In the genomic region with DNA sequence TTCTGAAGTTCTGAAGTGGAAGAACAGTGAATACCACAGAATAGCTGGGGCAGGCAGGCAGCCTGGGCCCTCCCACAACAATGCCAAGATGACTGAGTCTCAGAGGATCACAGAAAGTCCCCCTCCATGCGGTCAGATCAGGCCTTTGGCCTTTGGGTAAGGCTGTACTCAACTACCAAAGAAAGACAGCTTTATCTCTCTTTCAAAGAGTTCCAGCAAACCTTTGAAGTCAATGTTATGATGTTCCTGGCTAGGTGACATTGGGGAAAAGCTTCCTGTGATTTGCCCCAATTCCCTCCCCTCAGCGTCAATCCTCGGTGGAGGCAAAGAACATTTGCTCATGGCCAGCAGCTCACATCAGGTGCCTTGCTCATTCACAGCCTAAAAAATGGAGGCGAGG, we compare ENCODE assay signal across 1 cellular context.
TF ChIP-seq lines count a peak whose summit lies in the region.

No MANE protein-coding gene starts in this region.

TF ChIP-seq in HepG2, 621 proteins besides CTCF, POLR2A, EP300 and RAD21 (continued from another document and continues in another):
- TF ChIP-seq, protein P1, sequence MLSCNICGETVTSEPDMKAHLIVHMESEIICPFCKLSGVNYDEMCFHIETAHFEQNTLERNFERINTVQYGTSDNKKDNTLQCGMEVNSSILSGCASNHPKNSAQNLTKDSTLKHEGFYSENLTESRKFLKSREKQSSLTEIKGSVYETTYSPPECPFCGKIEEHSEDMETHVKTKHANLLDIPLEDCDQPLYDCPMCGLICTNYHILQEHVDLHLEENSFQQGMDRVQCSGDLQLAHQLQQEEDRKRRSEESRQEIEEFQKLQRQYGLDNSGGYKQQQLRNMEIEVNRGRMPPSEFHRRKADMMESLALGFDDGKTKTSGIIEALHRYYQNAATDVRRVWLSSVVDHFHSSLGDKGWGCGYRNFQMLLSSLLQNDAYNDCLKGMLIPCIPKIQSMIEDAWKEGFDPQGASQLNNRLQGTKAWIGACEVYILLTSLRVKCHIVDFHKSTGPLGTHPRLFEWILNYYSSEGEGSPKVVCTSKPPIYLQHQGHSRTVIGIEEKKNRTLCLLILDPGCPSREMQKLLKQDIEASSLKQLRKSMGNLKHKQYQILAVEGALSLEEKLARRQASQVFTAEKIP (CRISPR knock-in tag; IDR thresholded peaks at IDR 0.05; ENCODE audit: borderline replicate concordance): no peak
- TF ChIP-seq, protein P2, sequence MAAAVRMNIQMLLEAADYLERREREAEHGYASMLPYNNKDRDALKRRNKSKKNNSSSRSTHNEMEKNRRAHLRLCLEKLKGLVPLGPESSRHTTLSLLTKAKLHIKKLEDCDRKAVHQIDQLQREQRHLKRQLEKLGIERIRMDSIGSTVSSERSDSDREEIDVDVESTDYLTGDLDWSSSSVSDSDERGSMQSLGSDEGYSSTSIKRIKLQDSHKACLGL (CRISPR knock-in tag; IDR thresholded peaks at IDR 0.05): no peak
- TF ChIP-seq TCF7 (IDR thresholded peaks at IDR 0.05; ENCODE audit: low read depth): peak; percentile 90
- peak; percentile 57 for TF ChIP-seq DPF2 (CRISPR knock-in tag; IDR thresholded peaks at IDR 0.05; ENCODE audit: borderline replicate concordance, low read depth)
- TF ChIP-seq ZNF605 (CRISPR knock-in tag; IDR thresholded peaks at IDR 0.05): no peak
- TF ChIP-seq CBX2 (IDR thresholded peaks at IDR 0.05; ENCODE audit: low read depth, low read length): no peak
- TF ChIP-seq CBX2 (CRISPR knock-in tag; IDR thresholded peaks at IDR 0.05; ENCODE audit: low read depth): no peak
- TF ChIP-seq, protein P3, sequence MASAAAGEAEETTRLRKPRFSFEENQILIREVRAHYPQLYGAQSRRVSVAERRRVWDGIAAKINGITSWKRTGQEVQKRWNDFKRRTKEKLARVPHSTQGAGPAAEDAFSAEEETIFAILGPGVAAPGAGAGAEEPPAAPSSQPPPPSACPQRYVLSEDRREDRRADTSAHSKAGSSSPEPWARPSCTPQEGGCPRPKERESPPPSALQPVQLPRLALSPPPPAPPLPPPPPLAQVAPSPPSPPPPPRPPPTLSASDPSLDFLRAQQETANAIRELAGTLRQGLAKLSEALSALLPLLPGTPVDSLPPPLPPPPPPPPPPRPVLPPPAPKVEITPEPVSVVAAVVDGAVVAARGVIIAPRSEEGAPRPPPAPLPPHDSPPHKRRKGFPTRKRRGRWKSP (CRISPR knock-in tag; IDR thresholded peaks at IDR 0.05): no peak
- TF ChIP-seq KDM6A (CRISPR knock-in tag; IDR thresholded peaks at IDR 0.05; ENCODE audit: low read depth): no peak
- peak; percentile 79; the same call in 1 of the 2 replicates for TF ChIP-seq RXRB (CRISPR knock-in tag; IDR thresholded peaks at IDR 0.05; ENCODE audit: borderline replicate concordance)
- TF ChIP-seq PAF1 (CRISPR knock-in tag; IDR thresholded peaks at IDR 0.05): no peak
- TF ChIP-seq RNF2 (conservative IDR thresholded peaks at IDR 0.05; ENCODE audit: low read depth): no peak
- TF ChIP-seq, protein P4, sequence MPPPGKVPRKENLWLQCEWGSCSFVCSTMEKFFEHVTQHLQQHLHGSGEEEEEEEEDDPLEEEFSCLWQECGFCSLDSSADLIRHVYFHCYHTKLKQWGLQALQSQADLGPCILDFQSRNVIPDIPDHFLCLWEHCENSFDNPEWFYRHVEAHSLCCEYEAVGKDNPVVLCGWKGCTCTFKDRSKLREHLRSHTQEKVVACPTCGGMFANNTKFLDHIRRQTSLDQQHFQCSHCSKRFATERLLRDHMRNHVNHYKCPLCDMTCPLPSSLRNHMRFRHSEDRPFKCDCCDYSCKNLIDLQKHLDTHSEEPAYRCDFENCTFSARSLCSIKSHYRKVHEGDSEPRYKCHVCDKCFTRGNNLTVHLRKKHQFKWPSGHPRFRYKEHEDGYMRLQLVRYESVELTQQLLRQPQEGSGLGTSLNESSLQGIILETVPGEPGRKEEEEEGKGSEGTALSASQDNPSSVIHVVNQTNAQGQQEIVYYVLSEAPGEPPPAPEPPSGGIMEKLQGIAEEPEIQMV (CRISPR knock-in tag; IDR thresholded peaks at IDR 0.05; ENCODE audit: low read depth): no peak
- TF ChIP-seq NCOR1 (IDR thresholded peaks at IDR 0.05; ENCODE audit: borderline replicate concordance, low read length): peak; percentile 21; the same call in 1 of the 2 replicates
- peak; percentile 40; the same call in 1 of the 2 replicates for TF ChIP-seq ELF1 (CRISPR knock-in tag; IDR thresholded peaks at IDR 0.05)
- TF ChIP-seq, protein P5, sequence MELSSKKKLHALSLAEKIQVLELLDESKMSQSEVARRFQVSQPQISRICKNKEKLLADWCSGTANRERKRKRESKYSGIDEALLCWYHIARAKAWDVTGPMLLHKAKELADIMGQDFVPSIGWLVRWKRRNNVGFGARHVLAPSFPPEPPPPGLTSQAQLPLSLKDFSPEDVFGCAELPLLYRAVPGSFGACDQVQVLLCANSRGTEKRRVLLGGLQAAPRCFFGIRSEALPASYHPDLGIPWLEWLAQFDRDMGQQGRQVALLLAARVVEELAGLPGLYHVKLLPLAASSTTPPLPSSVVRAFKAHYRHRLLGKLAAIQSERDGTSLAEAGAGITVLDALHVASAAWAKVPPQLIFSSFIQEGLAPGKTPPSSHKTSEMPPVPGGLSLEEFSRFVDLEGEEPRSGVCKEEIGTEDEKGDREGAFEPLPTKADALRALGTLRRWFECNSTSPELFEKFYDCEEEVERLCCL (CRISPR knock-in tag; IDR thresholded peaks at IDR 0.05; ENCODE audit: borderline replicate concordance): no peak
- TF ChIP-seq MYNN (CRISPR knock-in tag; IDR thresholded peaks at IDR 0.05; ENCODE audit: low read depth): 0 out of 2 replicates have a peak, but pooled peaks have one; percentile 49
- peak; percentile 21 for TF ChIP-seq MED8 (CRISPR knock-in tag; IDR thresholded peaks at IDR 0.05; ENCODE audit: insufficient replicate concordance)
- no peak for TF ChIP-seq SOX6 (IDR thresholded peaks at IDR 0.05)
- TF ChIP-seq SOX6 (CRISPR knock-in tag; IDR thresholded peaks at IDR 0.05): peak; percentile 83
- TF ChIP-seq REL (CRISPR knock-in tag; conservative IDR thresholded peaks at IDR 0.05): no peak
- TF ChIP-seq ZNF484 (CRISPR knock-in tag; IDR thresholded peaks at IDR 0.05; ENCODE audit: borderline replicate concordance, low read depth): no peak
- TF ChIP-seq ZNF883 (CRISPR knock-in tag; IDR thresholded peaks at IDR 0.05; ENCODE audit: not compliant biosample characterization): no peak
- TF ChIP-seq, protein P6, sequence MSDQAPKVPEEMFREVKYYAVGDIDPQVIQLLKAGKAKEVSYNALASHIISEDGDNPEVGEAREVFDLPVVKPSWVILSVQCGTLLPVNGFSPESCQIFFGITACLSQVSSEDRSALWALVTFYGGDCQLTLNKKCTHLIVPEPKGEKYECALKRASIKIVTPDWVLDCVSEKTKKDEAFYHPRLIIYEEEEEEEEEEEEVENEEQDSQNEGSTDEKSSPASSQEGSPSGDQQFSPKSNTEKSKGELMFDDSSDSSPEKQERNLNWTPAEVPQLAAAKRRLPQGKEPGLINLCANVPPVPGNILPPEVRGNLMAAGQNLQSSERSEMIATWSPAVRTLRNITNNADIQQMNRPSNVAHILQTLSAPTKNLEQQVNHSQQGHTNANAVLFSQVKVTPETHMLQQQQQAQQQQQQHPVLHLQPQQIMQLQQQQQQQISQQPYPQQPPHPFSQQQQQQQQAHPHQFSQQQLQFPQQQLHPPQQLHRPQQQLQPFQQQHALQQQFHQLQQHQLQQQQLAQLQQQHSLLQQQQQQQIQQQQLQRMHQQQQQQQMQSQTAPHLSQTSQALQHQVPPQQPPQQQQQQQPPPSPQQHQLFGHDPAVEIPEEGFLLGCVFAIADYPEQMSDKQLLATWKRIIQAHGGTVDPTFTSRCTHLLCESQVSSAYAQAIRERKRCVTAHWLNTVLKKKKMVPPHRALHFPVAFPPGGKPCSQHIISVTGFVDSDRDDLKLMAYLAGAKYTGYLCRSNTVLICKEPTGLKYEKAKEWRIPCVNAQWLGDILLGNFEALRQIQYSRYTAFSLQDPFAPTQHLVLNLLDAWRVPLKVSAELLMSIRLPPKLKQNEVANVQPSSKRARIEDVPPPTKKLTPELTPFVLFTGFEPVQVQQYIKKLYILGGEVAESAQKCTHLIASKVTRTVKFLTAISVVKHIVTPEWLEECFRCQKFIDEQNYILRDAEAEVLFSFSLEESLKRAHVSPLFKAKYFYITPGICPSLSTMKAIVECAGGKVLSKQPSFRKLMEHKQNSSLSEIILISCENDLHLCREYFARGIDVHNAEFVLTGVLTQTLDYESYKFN (CRISPR knock-in tag; conservative IDR thresholded peaks at IDR 0.05): peak; percentile 74
- peak; percentile 47 for TF ChIP-seq MED1 (CRISPR knock-in tag; IDR thresholded peaks at IDR 0.05)
- TF ChIP-seq HOXA3 (CRISPR knock-in tag; IDR thresholded peaks at IDR 0.05): peak; percentile 52; the same call in 1 of the 2 replicates
- no peak for TF ChIP-seq FOXC1 (CRISPR knock-in tag; IDR thresholded peaks at IDR 0.05; ENCODE audit: borderline replicate concordance)
- TF ChIP-seq KLF11 (CRISPR knock-in tag; IDR thresholded peaks at IDR 0.05): no peak
- no peak for TF ChIP-seq SNRNP70 (IDR thresholded peaks at IDR 0.05; ENCODE audit: low read depth, low read length)
- peak; percentile 81 for TF ChIP-seq SAP130 (CRISPR knock-in tag; IDR thresholded peaks at IDR 0.05; ENCODE audit: low read depth)
- TF ChIP-seq, protein P7, sequence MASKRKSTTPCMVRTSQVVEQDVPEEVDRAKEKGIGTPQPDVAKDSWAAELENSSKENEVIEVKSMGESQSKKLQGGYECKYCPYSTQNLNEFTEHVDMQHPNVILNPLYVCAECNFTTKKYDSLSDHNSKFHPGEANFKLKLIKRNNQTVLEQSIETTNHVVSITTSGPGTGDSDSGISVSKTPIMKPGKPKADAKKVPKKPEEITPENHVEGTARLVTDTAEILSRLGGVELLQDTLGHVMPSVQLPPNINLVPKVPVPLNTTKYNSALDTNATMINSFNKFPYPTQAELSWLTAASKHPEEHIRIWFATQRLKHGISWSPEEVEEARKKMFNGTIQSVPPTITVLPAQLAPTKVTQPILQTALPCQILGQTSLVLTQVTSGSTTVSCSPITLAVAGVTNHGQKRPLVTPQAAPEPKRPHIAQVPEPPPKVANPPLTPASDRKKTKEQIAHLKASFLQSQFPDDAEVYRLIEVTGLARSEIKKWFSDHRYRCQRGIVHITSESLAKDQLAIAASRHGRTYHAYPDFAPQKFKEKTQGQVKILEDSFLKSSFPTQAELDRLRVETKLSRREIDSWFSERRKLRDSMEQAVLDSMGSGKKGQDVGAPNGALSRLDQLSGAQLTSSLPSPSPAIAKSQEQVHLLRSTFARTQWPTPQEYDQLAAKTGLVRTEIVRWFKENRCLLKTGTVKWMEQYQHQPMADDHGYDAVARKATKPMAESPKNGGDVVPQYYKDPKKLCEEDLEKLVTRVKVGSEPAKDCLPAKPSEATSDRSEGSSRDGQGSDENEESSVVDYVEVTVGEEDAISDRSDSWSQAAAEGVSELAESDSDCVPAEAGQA (IDR thresholded peaks at IDR 0.05; ENCODE audit: low read depth): no peak
- TF ChIP-seq, protein P7 (CRISPR knock-in tag; IDR thresholded peaks at IDR 0.05; ENCODE audit: borderline replicate concordance): no peak
- 0 out of 2 replicates have a peak, but pooled peaks have one; percentile 18 for TF ChIP-seq YEATS4 (CRISPR knock-in tag; IDR thresholded peaks at IDR 0.05; ENCODE audit: borderline replicate concordance)
- TF ChIP-seq, protein P8, sequence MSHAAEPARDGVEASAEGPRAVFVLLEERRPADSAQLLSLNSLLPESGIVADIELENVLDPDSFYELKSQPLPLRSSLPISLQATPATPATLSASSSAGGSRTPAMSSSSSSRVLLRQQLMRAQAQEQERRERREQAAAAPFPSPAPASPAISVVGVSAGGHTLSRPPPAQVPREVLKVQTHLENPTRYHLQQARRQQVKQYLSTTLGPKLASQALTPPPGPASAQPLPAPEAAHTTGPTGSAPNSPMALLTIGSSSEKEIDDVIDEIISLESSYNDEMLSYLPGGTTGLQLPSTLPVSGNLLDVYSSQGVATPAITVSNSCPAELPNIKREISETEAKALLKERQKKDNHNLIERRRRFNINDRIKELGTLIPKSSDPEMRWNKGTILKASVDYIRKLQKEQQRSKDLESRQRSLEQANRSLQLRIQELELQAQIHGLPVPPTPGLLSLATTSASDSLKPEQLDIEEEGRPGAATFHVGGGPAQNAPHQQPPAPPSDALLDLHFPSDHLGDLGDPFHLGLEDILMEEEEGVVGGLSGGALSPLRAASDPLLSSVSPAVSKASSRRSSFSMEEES (CRISPR knock-in tag; IDR thresholded peaks at IDR 0.05): peak; percentile 54; the same call in 1 of the 2 replicates
